In genomic region chrX:109845996-109846395, GRCh38 we compare ENCODE assay signal across 26 cellular contexts.
DNase-seq lines count a peak whose midpoint lies in the region; ATAC-seq, FAIRE-seq and TF ChIP-seq lines count a peak whose summit lies in the region.
"Had no signal": no experiment of that assay in that cellular context is flagged by ENCODE, and none has a peak within 500 bp of the region (broad histone marks: within the 10 kb centered on the region; RNA-seq: fewer than 3 reads in every experiment).

No MANE protein-coding gene starts in this region.

- no peaks in the 10 kb centered on the region for H3K79me2 ChIP-seq in astrocyte (ENCODE audit: insufficient read depth, low read length)
- no peaks in the 10 kb centered on the region for H3K79me2 ChIP-seq in hepatocyte

- no peaks in the 10 kb centered on the region for H3K9me2 ChIP-seq in hepatocyte (replicated peaks; ENCODE audit: insufficient read depth)

- 83% methylated on average over 4 of the region's 4 CpGs for WGBS in hepatocyte (ENCODE audit: low lambda C conversion rate, missing lambda C conversion rate)

- peak; percentile 18 for ATAC-seq in left ventricle myocardium superior

- intact Hi-C loops in left ventricle myocardium superior (cut with micrococcal nuclease), result no loop called here
- intact Hi-C loops in cardiac septum (cut with DNase I), result no loop called here

- H3K27ac ChIP-seq in astrocyte (ENCODE audit: low read depth, low read length) (no peak overlapping the region), coronary artery (no peak overlapping the region), hepatocyte (no peak overlapping the region)
- H3K27ac ChIP-seq: 22Rv1 had no signal

- H3K9me3 ChIP-seq in astrocyte (ENCODE audit: insufficient read depth, low read depth, low read length) (no peaks in the 10 kb centered on the region), hepatocyte (ENCODE audit: low read depth) (no peaks in the 10 kb centered on the region)
- H3K9me3 ChIP-seq: BE2C; BLaER1 treated with 17β-estradiol and CSF1 and Interleukin-3, amounts not matched to agents 10 nM and 100 nM had no signal

- H3K9ac ChIP-seq in astrocyte (ENCODE audit: low read length), result no peak overlapping the region
- H3K9ac ChIP-seq: BLaER1 treated with 17β-estradiol and CSF1 and Interleukin-3, amounts not matched to agents 10 nM and 100 nM; GM23248 had no signal

- no peak overlapping the region for H3K4me2 ChIP-seq in astrocyte (ENCODE audit: low read length)
- H3K4me2 ChIP-seq in hepatocyte, result no peak overlapping the region

- H3K27me3 ChIP-seq in astrocyte (ENCODE audit: insufficient read depth, low read length) (no peaks in the 10 kb centered on the region), hepatocyte (no peaks in the 10 kb centered on the region)
- H3K27me3 ChIP-seq: BE2C had no signal

- no peak overlapping the region for H3K4me3 Mint-ChIP-seq in astrocyte (ENCODE audit: unreplicated experiment)
- H3K4me3 Mint-ChIP-seq: CD14-positive monocyte; CD4-positive, alpha-beta T cell; CD8-positive, alpha-beta memory T cell had no signal

- no peaks in the 10 kb centered on the region for H4K20me1 ChIP-seq in astrocyte (ENCODE audit: insufficient read depth, low read length)
- no peaks in the 10 kb centered on the region for H4K20me1 ChIP-seq in hepatocyte (ENCODE audit: insufficient read depth, poor library complexity, severe bottlenecking)
- H4K20me1 ChIP-seq: BLaER1 treated with 17β-estradiol and CSF1 and Interleukin-3, amounts not matched to agents 10 nM and 100 nM had no signal

- peak; percentile 54 for FAIRE-seq in astrocyte (lab: Jason Lieb, UNC)
- FAIRE-seq: A204.1, D721Med, GM12891, H1 had no signal

- H2AFZ ChIP-seq in astrocyte (ENCODE audit: low read depth, low read length) (no peak overlapping the region), hepatocyte (no peak overlapping the region)
- H2AFZ ChIP-seq: GM23248 had no signal

- H3K36me3 Mint-ChIP-seq in astrocyte (ENCODE audit: low read depth, unreplicated experiment), result no peaks in the 10 kb centered on the region
- H3K36me3 Mint-ChIP-seq: CD14-positive monocyte; CD8-positive, alpha-beta memory T cell had no signal

- peaks cover 25% of the 10 kb centered on the region for H3K4me1 Mint-ChIP-seq in astrocyte (ENCODE audit: low read depth, unreplicated experiment)

- H3K4me3 ChIP-seq in astrocyte (ENCODE audit: insufficient read depth, low read depth, low read length) (no peak overlapping the region), fibroblast of pulmonary artery (replicated peaks; ENCODE audit: low read depth, low read length) (no peak overlapping the region), coronary artery (no peak overlapping the region), hepatocyte (no peak overlapping the region)
- H3K4me3 ChIP-seq: BLaER1 treated with 17β-estradiol and CSF1 and Interleukin-3, amounts not matched to agents 10 nM and 100 nM; GM23248 had no signal

- H3K4me1 ChIP-seq in astrocyte (ENCODE audit: insufficient read depth, low read length), result peaks cover 19% of the 10 kb centered on the region
- H3K4me1 ChIP-seq in hepatocyte (ENCODE audit: insufficient read depth), result no peaks in the 10 kb centered on the region
- H3K4me1 ChIP-seq: BE2C had no signal

- DNase-seq in left ventricle myocardium superior (no peak), cardiac septum (ENCODE audit: low spot score) (no peak), astrocyte (ENCODE audit: low read depth) (no peak), fibroblast of pulmonary artery (ENCODE audit: low read depth) (peak; percentile 64), dedifferentiated amniotic fluid mesenchymal stem cell (ENCODE audit: extremely low spot score) (no peak), coronary artery (ENCODE audit: low spot score) (no peak), hepatocyte (ENCODE audit: low spot score) (no peak)
- DNase-seq in stimulated activated CD8-positive, alpha-beta memory T cell treated with anti-CD3 and anti-CD28 coated beads, Interleukin-4, amount 100 ng/mL, for 48 hours, result no peak
- DNase-seq: ACHN; AML-193; BE2C; CD4-positive, alpha-beta T cell; CD8-positive, alpha-beta memory T cell; DMS 273 treated with DMSO at 0.1 percent for 48 hours; DMS79; GF-D8; GM23248; H7; HCEC 1CT had no signal

- H3K27me3 Mint-ChIP-seq in astrocyte (ENCODE audit: low read depth, unreplicated experiment), result no peaks in the 10 kb centered on the region
- H3K27me3 Mint-ChIP-seq: CD4-positive, alpha-beta T cell had no signal

- H3K9me3 Mint-ChIP-seq in astrocyte (ENCODE audit: unreplicated experiment), result no peaks in the 10 kb centered on the region
- H3K9me3 Mint-ChIP-seq: CD4-positive, alpha-beta T cell; CD8-positive, alpha-beta memory T cell had no signal

- H3K27ac Mint-ChIP-seq in astrocyte (ENCODE audit: unreplicated experiment), result no peak overlapping the region
- H3K27ac Mint-ChIP-seq: CD14-positive monocyte; CD4-positive, alpha-beta T cell; CD8-positive, alpha-beta memory T cell had no signal

- TF ChIP-seq CTCF in astrocyte (IDR thresholded peaks at IDR 0.05; ENCODE audit: insufficient read depth, low read depth, low read length) (no peak), fibroblast of pulmonary artery (IDR thresholded peaks at IDR 0.05; ENCODE audit: low read length, missing control alignments) (no peak), coronary artery (IDR thresholded peaks at IDR 0.05) (no peak), hepatocyte (IDR thresholded peaks at IDR 0.05; ENCODE audit: poor library complexity) (no peak)

- H3K36me3 ChIP-seq in astrocyte (ENCODE audit: insufficient read depth, low read length) (no peaks in the 10 kb centered on the region), hepatocyte (replicated peaks; ENCODE audit: insufficient read depth, low read depth) (no peaks in the 10 kb centered on the region)
- H3K36me3 ChIP-seq: BE2C; BLaER1 treated with 17β-estradiol and CSF1 and Interleukin-3, amounts not matched to agents 10 nM and 100 nM had no signal
